9 cellular contexts compared by ENCODE assay signal in the genomic region with DNA sequence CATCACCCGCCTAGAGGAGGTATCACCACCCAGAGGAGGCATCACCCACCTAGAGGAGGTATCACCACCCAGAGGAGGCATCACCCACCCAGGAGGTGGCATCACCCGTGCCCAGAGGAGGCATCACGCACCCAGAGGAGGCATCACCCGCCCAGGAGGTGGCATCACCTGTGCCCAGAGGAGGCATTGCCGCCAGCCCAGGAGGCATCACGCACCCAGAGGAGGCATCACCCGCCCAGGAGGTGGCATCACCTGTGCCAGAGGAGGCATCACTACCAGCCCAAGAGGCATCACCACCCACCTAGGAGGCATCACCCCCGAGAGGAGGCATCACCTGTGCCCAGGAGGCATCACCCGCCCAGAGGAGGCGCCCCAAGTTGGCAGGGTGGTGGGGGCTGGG. TPM values are rescaled to one million over a fixed set of nuclear protein-coding genes. Genes with fewer than 3 reads are reported as not detected.
DNase-seq lines count a peak whose midpoint lies in the region; ATAC-seq and TF ChIP-seq lines count a peak whose summit lies in the region.
"Had no signal": no experiment of that assay in that cellular context is flagged by ENCODE, and none has a peak within 500 bp of the region (broad histone marks: within the 10 kb centered on the region; RNA-seq: fewer than 3 reads in every experiment).

No MANE protein-coding gene starts in this region.

- H3K9me3 Mint-ChIP-seq in activated T-cell treated with anti-CD3 and anti-CD28 coated beads, Interleukin-2, amount 50 U/mL, for 72 hours, result no peaks in the 10 kb centered on the region

- no peak for DNase-seq in activated T-cell treated with anti-CD3 and anti-CD28 coated beads, Interleukin-2, amount 50 U/mL, for 72 hours
- no peak for DNase-seq in ureter (ENCODE audit: low spot score)
- DNase-seq in effector CD4-positive, alpha-beta T cell, result no peak
- DNase-seq in NCI-H82 treated with DMSO at 0.1 percent for 48 hours (lab: John Stamatoyannopoulos, UW; ENCODE audit: unreplicated experiment), result no peak
- DNase-seq: cortex of kidney; stimulated activated CD8-positive, alpha-beta memory T cell treated with anti-CD3 and anti-CD28 coated beads, Interleukin-4, amount 100 ng/mL, for 48 hours had no signal

- H3K4me1 ChIP-seq in HEK293 (ENCODE audit: control insufficient read depth, insufficient read depth, low read length) (peaks cover 3% of the 10 kb centered on the region; the same call in 1 of the 2 replicates), gastroesophageal sphincter (peaks cover 0 to 88% (median 60%) of the 10 kb centered on the region in 3 donors)

- no peak for TF ChIP-seq EP300 in gastroesophageal sphincter (IDR thresholded peaks at IDR 0.05)

- no peaks in the 10 kb centered on the region for H3K27me3 ChIP-seq in gastroesophageal sphincter

- no peak for ATAC-seq in activated T-cell treated with anti-CD3 and anti-CD28 coated beads, Interleukin-2, amount 50 U/mL, for 72 hours (replicated peaks in 1 of 2)
- no peak for ATAC-seq in gastroesophageal sphincter

- no peaks in the 10 kb centered on the region for H3K9me3 ChIP-seq in HEK293 (ENCODE audit: control insufficient read depth, insufficient read depth, low read depth, low read length)
- H3K9me3 ChIP-seq in gastroesophageal sphincter, result no peaks in the 10 kb centered on the region

- TF ChIP-seq POLR2A in gastroesophageal sphincter (IDR thresholded peaks at IDR 0.05), result no peak

- no CpG with 5 or more reads among the region's 10 CpGs for WGBS in gastroesophageal sphincter (ENCODE audit: low coverage in 1 of 2), 2 donors

- H3K27ac Mint-ChIP-seq in activated T-cell treated with anti-CD3 and anti-CD28 coated beads, Interleukin-2, amount 50 U/mL, for 72 hours, result no peak overlapping the region

- H3K36me3 Mint-ChIP-seq in activated T-cell treated with anti-CD3 and anti-CD28 coated beads, Interleukin-2, amount 50 U/mL, for 72 hours (ENCODE audit: insufficient read depth in 2 of 2), result peaks cover 0 to 6% of the 10 kb centered on the region in 2 donors

- H3K4me3 Mint-ChIP-seq in activated T-cell treated with anti-CD3 and anti-CD28 coated beads, Interleukin-2, amount 50 U/mL, for 72 hours, result peak overlapping the region; percentile 92 to 95

- CTCF ChIA-PET in HEK293 (lab: Yijun Ruan, JAX), result interaction anchor here (0.6 kb wide), 1 partner anchor 55 kb away, joined by 3 read pairs; no protein-coding TSS in a partner anchor

- peaks cover 66% of the 10 kb centered on the region for H3K4me1 Mint-ChIP-seq in activated T-cell treated with anti-CD3 and anti-CD28 coated beads, Interleukin-2, amount 50 U/mL, for 72 hours (ENCODE audit: low read depth)

- H3K36me3 ChIP-seq in HEK293 (ENCODE audit: control insufficient read depth in 2 of 2, insufficient read depth in 1 of 2, low read length in 2 of 2) (peaks cover 0 to 18% of the 10 kb centered on the region in 2 experiments; a peak in 1 of 3 replicates), gastroesophageal sphincter (peaks cover 0 to 28% of the 10 kb centered on the region in 2 donors)

- POLR2A ChIA-PET in HEK293 (lab: Yijun Ruan, JAX), result interaction anchor here (0.5 kb wide), 1 partner anchor 22 kb away, joined by 3 read pairs; no protein-coding TSS in a partner anchor

- H3K27ac ChIP-seq in HEK293 (ENCODE audit: extremely low read depth, low read depth, low read length) (no peak overlapping the region), gastroesophageal sphincter (peak overlapping the region in 3 of 4 donors; percentile 94 to 100 (median 98)), skin epidermis (peak overlapping the region in 13 of 21 experiments; percentile 85 to 99 (median 96))

- H3K4me3 ChIP-seq in HEK293 (ENCODE audit: low read depth, low read length), result no peak overlapping the region
- peak overlapping the region in 1 of 2 donors; percentile 98 for H3K4me3 ChIP-seq in gastroesophageal sphincter
- H3K4me3 ChIP-seq in skin epidermis, result peak overlapping the region in 6 of 7 experiments; percentile 61 to 94 (median 85)

- H3K27me3 Mint-ChIP-seq in activated T-cell treated with anti-CD3 and anti-CD28 coated beads, Interleukin-2, amount 50 U/mL, for 72 hours (ENCODE audit: low read depth), result no peaks in the 10 kb centered on the region

- TF ChIP-seq CTCF in HEK293 (tag by site-specific recombination; IDR thresholded peaks at IDR 0.05) (no peak), gastroesophageal sphincter (IDR thresholded peaks at IDR 0.05) (no peak)

TF ChIP-seq in HEK293, 187 proteins besides CTCF, POLR2A, EP300 and RAD21:
- peak; percentile 25; the same call in 1 of the 2 replicates for TF ChIP-seq GLIS2 (tag by site-specific recombination; IDR thresholded peaks at IDR 0.05)
- TF ChIP-seq GLIS1 (tag by site-specific recombination; IDR thresholded peaks at IDR 0.05), result peak; percentile 52
- peak; percentile 42; the same call in 1 of the 2 replicates for TF ChIP-seq ZNF423 (tag by site-specific recombination; IDR thresholded peaks at IDR 0.05)
- TF ChIP-seq ZNF548 (tag by site-specific recombination; IDR thresholded peaks at IDR 0.05), result no peak
- TF ChIP-seq, protein P1, sequence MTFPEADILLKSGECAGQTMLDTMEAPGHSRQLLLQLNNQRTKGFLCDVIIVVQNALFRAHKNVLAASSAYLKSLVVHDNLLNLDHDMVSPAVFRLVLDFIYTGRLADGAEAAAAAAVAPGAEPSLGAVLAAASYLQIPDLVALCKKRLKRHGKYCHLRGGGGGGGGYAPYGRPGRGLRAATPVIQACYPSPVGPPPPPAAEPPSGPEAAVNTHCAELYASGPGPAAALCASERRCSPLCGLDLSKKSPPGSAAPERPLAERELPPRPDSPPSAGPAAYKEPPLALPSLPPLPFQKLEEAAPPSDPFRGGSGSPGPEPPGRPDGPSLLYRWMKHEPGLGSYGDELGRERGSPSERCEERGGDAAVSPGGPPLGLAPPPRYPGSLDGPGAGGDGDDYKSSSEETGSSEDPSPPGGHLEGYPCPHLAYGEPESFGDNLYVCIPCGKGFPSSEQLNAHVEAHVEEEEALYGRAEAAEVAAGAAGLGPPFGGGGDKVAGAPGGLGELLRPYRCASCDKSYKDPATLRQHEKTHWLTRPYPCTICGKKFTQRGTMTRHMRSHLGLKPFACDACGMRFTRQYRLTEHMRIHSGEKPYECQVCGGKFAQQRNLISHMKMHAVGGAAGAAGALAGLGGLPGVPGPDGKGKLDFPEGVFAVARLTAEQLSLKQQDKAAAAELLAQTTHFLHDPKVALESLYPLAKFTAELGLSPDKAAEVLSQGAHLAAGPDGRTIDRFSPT (tag by site-specific recombination; IDR thresholded peaks at IDR 0.05), result peak; percentile 94
- TF ChIP-seq ZBTB48 (tag by site-specific recombination; IDR thresholded peaks at IDR 0.05), result no peak
- no peak for TF ChIP-seq ZNF140 (tag by site-specific recombination; IDR thresholded peaks at IDR 0.05)

RNA-seq across cellular contexts. Expression of gene NOTCH1, which starts 2.6 kb away (rescaled TPM):
- 10 to 100 TPM; 71.6 to 84.2 TPM for total RNA-seq in activated T-cell treated with anti-CD3 and anti-CD28 coated beads, Interleukin-2, amount 50 U/mL, for 72 hours
- 10 to 100 TPM; 31.1 to 72.1 (median 44.0) TPM for total RNA-seq in gastroesophageal sphincter
- total RNA-seq in ureter, result 134 TPM
